15 cellular contexts compared by ENCODE assay signal in genomic region chr1:7702365-7702764, GRCh38.
DNase-seq lines count a peak whose midpoint lies in the region; ATAC-seq, FAIRE-seq and TF ChIP-seq lines count a peak whose summit lies in the region.
"Had no signal": no experiment of that assay in that cellular context is flagged by ENCODE, and none has a peak within 500 bp of the region (broad histone marks: within the 10 kb centered on the region; RNA-seq: fewer than 3 reads in every experiment).

No MANE protein-coding gene starts in this region.

- H3K27ac ChIP-seq in H1 (ENCODE audit: low read depth, low read length) = no peak overlapping the region
- no peak overlapping the region for H3K27ac ChIP-seq in heart left ventricle
- H3K27ac ChIP-seq: A549, spleen, upper lobe of left lung had no signal

- POLR2A ChIA-PET in H1 (lab: Charles Lee; ENCODE audit: partially characterized antibody) = interaction anchor here (1.2 to 1.4 kb wide), 2 partner anchors 25 to 33 kb away, joined by 3 read pairs; no protein-coding TSS in a partner anchor

- H3K9me3 ChIP-seq in H1 (ENCODE audit: insufficient read depth in 2 of 2, low read depth in 1 of 2, low read length in 1 of 2) = no peaks in the 10 kb centered on the region
- no peaks in the 10 kb centered on the region for H3K9me3 ChIP-seq in heart left ventricle
- H3K9me3 ChIP-seq: A549, spleen, upper lobe of left lung had no signal

- TF ChIP-seq RAD21 in H1 (IDR thresholded peaks at IDR 0.05 in 1 of 2, conservative IDR thresholded peaks at IDR 0.05 in 1 of 2; ENCODE audit: low read depth in 2 of 2, low read length in 2 of 2) = no peak

- FAIRE-seq in H1 (lab: Jason Lieb, UNC) = no peak
- FAIRE-seq: A549 had no signal

- H3K56ac ChIP-seq in H1 (replicated peaks; ENCODE audit: insufficient read length, low read depth, low read length) = no peak overlapping the region

- H3K23me2 ChIP-seq in H1 (ENCODE audit: low read depth, low read length) = peaks cover 3% of the 10 kb centered on the region; the same call in 1 of the 2 replicates

- no peak overlapping the region for H4K8ac ChIP-seq in H1 (ENCODE audit: extremely low read depth, insufficient read depth, low read length)

- CTCF ChIA-PET in H1 (lab: Charles Lee; ENCODE audit: partially characterized antibody) = interaction anchor here (0.7 to 2.5 kb wide), 7 partner anchors 12 to 115 kb away, joined by 3 to 14 read pairs (median 5); no protein-coding TSS in a partner anchor

- no peaks in the 10 kb centered on the region for H3K79me2 ChIP-seq in H1 (ENCODE audit: control insufficient read depth in 1 of 2, insufficient read depth in 2 of 2, low read length in 2 of 2)

- ATAC-seq in heart left ventricle = no peak
- ATAC-seq: HCT116 had no signal

- H3K27me3 ChIP-seq in H1 (replicated peaks in 1 of 4; ENCODE audit: control insufficient read depth in 3 of 4, extremely low read depth in 1 of 4, insufficient read depth in 3 of 4, low read length in 3 of 4) (peaks cover 0 to 21% (median 15%) of the 10 kb centered on the region in 4 experiments; a peak in 5 of 7 replicates), heart left ventricle (peaks cover 0 to 24% (median 0%) of the 10 kb centered on the region in 9 donors)

- no peaks in the 10 kb centered on the region for H3K79me1 ChIP-seq in H1 (ENCODE audit: low read depth, low read length)

- H3K4me3 ChIP-seq in H1 (ENCODE audit: extremely low read depth in 1 of 4, insufficient read depth in 2 of 4, low read depth in 3 of 4, low read length in 4 of 4) = no peak overlapping the region
- no peak overlapping the region for H3K4me3 ChIP-seq in heart left ventricle
- H3K4me3 ChIP-seq: A549, spleen, upper lobe of left lung had no signal

- H2BK5ac ChIP-seq in H1 (ENCODE audit: low read depth, low read length) = no peak overlapping the region

- H2BK20ac ChIP-seq in H1 (ENCODE audit: low read length) = no peak overlapping the region

- TF ChIP-seq POLR2A in H1 (IDR thresholded peaks at IDR 0.05; ENCODE audit: control extremely low read depth in 1 of 2, low read depth in 2 of 2, low read length in 2 of 2) (no peak), heart left ventricle (IDR thresholded peaks at IDR 0.05) (no peak)

- H2AK5ac ChIP-seq in H1 (ENCODE audit: low read depth, low read length) = no peak overlapping the region

- WGBS in H1 (ENCODE audit: extremely low coverage in 1 of 2, insufficient coverage in 1 of 2, insufficient read length in 1 of 2, insufficient replicate concordance in 2 of 2, low coverage in 1 of 2, low lambda C conversion rate in 2 of 2, missing lambda C conversion rate in 1 of 2), 2 experiments = 28% methylated on average over 5 of the region's 5 CpGs; no CpG with 5 or more reads in 1 of the 2 experiments
- 28 to 37% (median 34%) methylated on average over 5 of the region's 5 CpGs for WGBS in heart left ventricle, 4 donors

- H3K23ac ChIP-seq in H1 (ENCODE audit: insufficient read length) = no peak overlapping the region

- no peak for TF ChIP-seq EP300 in H1 (IDR thresholded peaks at IDR 0.05; ENCODE audit: borderline replicate concordance in 1 of 2, low read depth in 2 of 2, low read length in 2 of 2)

- no peak overlapping the region for H4K5ac ChIP-seq in H1 (ENCODE audit: insufficient read length, low read depth, low read length)

- no peak overlapping the region for H3K9ac ChIP-seq in H1 (replicated peaks in 1 of 4; ENCODE audit: extremely low read depth in 1 of 4, low read depth in 3 of 4, low read length in 3 of 4)

- H3K4me2 ChIP-seq in H1 (ENCODE audit: insufficient read depth in 1 of 2, low read depth in 2 of 2, low read length in 2 of 2) = peak overlapping the region; percentile 7 to 67; a peak in 3 of 4 replicates

- H3K14ac ChIP-seq in H1 (ENCODE audit: insufficient read length) = no peak overlapping the region

- H2BK15ac ChIP-seq in H1 (ENCODE audit: low read length) = no peak overlapping the region

- H4K20me1 ChIP-seq in H1 (replicated peaks in 1 of 2; ENCODE audit: control insufficient read depth in 1 of 2, insufficient read depth in 2 of 2, low read length in 2 of 2) = peaks cover 0 to 3% of the 10 kb centered on the region in 2 experiments

- H3K36me3 ChIP-seq in H1 (ENCODE audit: control insufficient read depth in 2 of 4, insufficient read depth in 4 of 4, low read length in 3 of 4) (no peaks in the 10 kb centered on the region), heart left ventricle (no peaks in the 10 kb centered on the region)
- H3K36me3 ChIP-seq: spleen, upper lobe of left lung had no signal

- H3K4me1 ChIP-seq in H1 (replicated peaks in 1 of 4; ENCODE audit: control insufficient read depth in 3 of 4, insufficient read depth in 4 of 4, low read length in 3 of 4) (peaks cover 2 to 16% (median 10%) of the 10 kb centered on the region in 4 experiments; a peak in 6 of 7 replicates), heart left ventricle (peaks cover 0 to 24% (median 6%) of the 10 kb centered on the region in 12 donors)

- DNase-seq in NCI-H2107 treated with DMSO at 0.1 percent for 48 hours (lab: John Stamatoyannopoulos, UW; ENCODE audit: unreplicated experiment) (peak; percentile 8), NCI-H2107 (lab: John Stamatoyannopoulos, UW) (no peak), NCI-H2227 (lab: John Stamatoyannopoulos, UW; ENCODE audit: unreplicated experiment) (peak; percentile 80), H1 (ENCODE audit: low read depth in 1 of 2, low spot score in 2 of 2) (no peak), pons (ENCODE audit: low spot score) (peak; percentile 80), dedifferentiated amniotic fluid mesenchymal stem cell (ENCODE audit: extremely low spot score) (no peak), heart left ventricle (no peak)
- no peak for DNase-seq in stimulated activated CD4-positive, alpha-beta T cell treated with anti-CD3 and anti-CD28 coated beads, Interleukin-2, amount 100 ng/mL, for 48 hours
- DNase-seq: DND-41, IMR-90, RPMI8226, spleen had no signal

- H4K91ac ChIP-seq in H1 (replicated peaks; ENCODE audit: insufficient read length, low read length) = no peak overlapping the region

- H2BK120ac ChIP-seq in H1 (replicated peaks; ENCODE audit: low read depth, low read length) = no peak overlapping the region

- no peak overlapping the region for H3K18ac ChIP-seq in H1 (ENCODE audit: extremely low read depth, low read length)

- H3K4ac ChIP-seq in H1 (replicated peaks; ENCODE audit: insufficient read length, low read depth, low read length) = no peak overlapping the region

- no peak overlapping the region for H2BK12ac ChIP-seq in H1 (ENCODE audit: low read depth, low read length)

- intact Hi-C loops in heart left ventricle (cut with DNase I) = no loop called here

- TF ChIP-seq CTCF in H1 (IDR thresholded peaks at IDR 0.05; ENCODE audit: control extremely low read depth in 1 of 3, insufficient read depth in 1 of 3, low read depth in 1 of 3, low read length in 3 of 3) (no peak), heart left ventricle (IDR thresholded peaks at IDR 0.05) (no peak)

- H2AFZ ChIP-seq in H1 (ENCODE audit: low read length) = no peak overlapping the region

TF ChIP-seq in H1, 55 proteins besides CTCF, POLR2A, EP300 and RAD21:
- TF ChIP-seq SIN3A (conservative IDR thresholded peaks at IDR 0.05 in 1 of 2, IDR thresholded peaks at IDR 0.05 in 1 of 2; ENCODE audit: low read depth in 1 of 2, low read length in 2 of 2) = 0 out of 4 replicates have a peak, but pooled peaks of 1 of the 2 experiments have one; percentile 24
- TF ChIP-seq EGR1 (IDR thresholded peaks at IDR 0.05; ENCODE audit: borderline replicate concordance, low read depth, low read length) = no peak
- no peak for TF ChIP-seq POU5F1 (IDR thresholded peaks at IDR 0.05; ENCODE audit: low read depth, low read length)
- no peak for TF ChIP-seq BRCA1 (IDR thresholded peaks at IDR 0.05; ENCODE audit: low read depth, low read length)
- TF ChIP-seq, protein P1, sequence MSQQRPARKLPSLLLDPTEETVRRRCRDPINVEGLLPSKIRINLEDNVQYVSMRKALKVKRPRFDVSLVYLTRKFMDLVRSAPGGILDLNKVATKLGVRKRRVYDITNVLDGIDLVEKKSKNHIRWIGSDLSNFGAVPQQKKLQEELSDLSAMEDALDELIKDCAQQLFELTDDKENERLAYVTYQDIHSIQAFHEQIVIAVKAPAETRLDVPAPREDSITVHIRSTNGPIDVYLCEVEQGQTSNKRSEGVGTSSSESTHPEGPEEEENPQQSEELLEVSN (IDR thresholded peaks at IDR 0.05) = no peak
- TF ChIP-seq SP2 (IDR thresholded peaks at IDR 0.05; ENCODE audit: low read length) = no peak
- no peak for TF ChIP-seq RFX5 (IDR thresholded peaks at IDR 0.05; ENCODE audit: borderline replicate concordance, low read depth, low read length)
- TF ChIP-seq RXRA (IDR thresholded peaks at IDR 0.05; ENCODE audit: insufficient read depth, low read depth, low read length) = no peak

Comparison
In these comparisons a context has a peak if more than half of its experiments do, and no peak if none do; other contexts are left out.
1. DNase-seq: peak in NCI-H2107 treated with DMSO at 0.1 percent for 48 hours (single experiment), NCI-H2227 (single experiment) and pons (single experiment); none in NCI-H2107 (single experiment), H1 (0 of 2), stimulated activated CD4-positive, alpha-beta T cell treated with anti-CD3 and anti-CD28 coated beads, Interleukin-2, amount 100 ng/mL, for 48 hours (0 of 2), dedifferentiated amniotic fluid mesenchymal stem cell (single experiment) and heart left ventricle (0 of 5).